ENCODE assay signal across 14 cellular contexts in the genomic region with DNA sequence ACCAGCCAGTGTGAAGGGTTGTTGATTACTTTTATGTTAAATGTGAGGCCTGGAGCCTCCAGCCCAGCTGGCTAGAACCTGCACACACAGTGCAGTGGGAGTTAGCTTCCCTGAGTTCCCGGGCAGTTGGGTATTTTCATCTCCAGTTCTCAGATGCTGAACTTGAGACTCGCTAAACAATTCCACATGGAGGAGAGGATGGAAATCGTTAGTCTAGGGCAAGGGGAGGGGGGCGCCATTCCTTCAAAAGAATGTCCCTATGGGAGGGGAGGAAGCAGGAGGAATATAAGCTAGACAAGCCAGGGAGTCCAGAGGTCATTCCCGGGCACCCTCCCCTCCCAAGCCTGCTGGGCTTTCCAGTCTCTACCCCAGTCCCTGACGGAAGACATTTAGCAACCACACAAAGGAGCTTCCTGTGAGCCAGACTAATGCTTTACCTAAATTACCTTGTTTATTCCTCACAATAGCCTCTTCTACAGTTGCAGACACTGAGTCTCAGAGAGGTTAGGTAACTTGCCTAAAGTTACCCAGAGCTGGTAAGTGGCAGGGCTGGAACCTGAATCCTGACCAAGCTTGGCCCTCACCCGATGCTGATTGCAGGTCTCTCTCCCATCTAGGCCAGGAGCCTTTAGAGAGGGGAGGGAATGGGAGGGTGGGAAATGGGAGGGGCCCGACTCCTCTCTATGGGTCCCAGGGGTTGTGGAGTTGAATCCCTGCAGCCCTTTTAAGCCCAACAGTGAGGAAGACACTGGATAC. TPM values are rescaled to one million over a fixed set of nuclear protein-coding genes. Genes with fewer than 3 reads are reported as not detected.
DNase-seq lines count a peak whose midpoint lies in the region; ATAC-seq and TF ChIP-seq lines count a peak whose summit lies in the region.
"Had no signal": no experiment of that assay in that cellular context is flagged by ENCODE, and none has a peak within 500 bp of the region (broad histone marks: within the 10 kb centered on the region; RNA-seq: fewer than 3 reads in every experiment).

No MANE protein-coding gene starts in this region.

- H3K4me3 Mint-ChIP-seq in activated naive CD8-positive, alpha-beta T cell treated with anti-CD3 and anti-CD28 coated beads, Interleukin-2, amount 10 ng/mL, durations not matched to agents 7 days and 5 days: peak overlapping the region; percentile 97
- H3K4me3 Mint-ChIP-seq in activated naive CD8-positive, alpha-beta T cell treated with anti-CD3 and anti-CD28 coated beads for 36 hours: no peak overlapping the region
- H3K4me3 Mint-ChIP-seq in chondrocyte (ENCODE audit: unreplicated experiment) (no peak overlapping the region), type B pancreatic cell (peak overlapping the region; percentile 91)

- peaks cover 0 to 3% (median 0%) of the 10 kb centered on the region in 4 donors for H3K9me3 ChIP-seq in right lobe of liver

- POLR2A ChIA-PET in activated naive CD8-positive, alpha-beta T cell treated with anti-CD3 and anti-CD28 coated beads, Interleukin-2, amount 10 ng/mL, durations not matched to agents 7 days and 5 days (lab: Charles Lee): interaction anchor here (1.1 to 1.8 kb wide), 2 partner anchors 9 to 25 kb away, joined by 3 to 7 read pairs; no protein-coding TSS in a partner anchor

- no peak for DNase-seq in activated naive CD8-positive, alpha-beta T cell treated with anti-CD3 and anti-CD28 coated beads, Interleukin-2, amount 10 ng/mL, durations not matched to agents 7 days and 5 days
- no peak for DNase-seq in activated naive CD8-positive, alpha-beta T cell treated with anti-CD3 and anti-CD28 coated beads for 36 hours
- DNase-seq in chondrocyte (ENCODE audit: low spot score) (peak; percentile 22), right lobe of liver (peak in 2 of 3 donors; percentile 76 to 80), type B pancreatic cell (ENCODE audit: extremely low spot score, unreplicated experiment) (no peak), NAMALWA (ENCODE audit: low spot score) (no peak), NOMO-1 treated with dmso at 0.1 percent for 144 hours (lab: John Stamatoyannopoulos, UW; ENCODE audit: unreplicated experiment) (no peak)
- DNase-seq: activated CD8-positive, alpha-beta memory T cell treated with anti-CD3 and anti-CD28 coated beads for 24 hours; adrenal gland; DMS79 treated with DMSO at 0.1 percent for 48 hours; stimulated activated naive CD4-positive, alpha-beta T cell treated with Interleukin-2 at 50 U/mL for 16 hours; T1000 had no signal

- peaks cover 24% of the 10 kb centered on the region for H3K36me3 Mint-ChIP-seq in activated naive CD8-positive, alpha-beta T cell treated with anti-CD3 and anti-CD28 coated beads, Interleukin-2, amount 10 ng/mL, durations not matched to agents 7 days and 5 days
- H3K36me3 Mint-ChIP-seq in activated naive CD8-positive, alpha-beta T cell treated with anti-CD3 and anti-CD28 coated beads for 36 hours: peaks cover 1% of the 10 kb centered on the region
- peaks cover 10% of the 10 kb centered on the region for H3K36me3 Mint-ChIP-seq in chondrocyte (ENCODE audit: low read depth)
- peaks cover 5% of the 10 kb centered on the region for H3K36me3 Mint-ChIP-seq in type B pancreatic cell

- no peaks in the 10 kb centered on the region for H3K27me3 ChIP-seq in right lobe of liver
- H3K27me3 ChIP-seq: adrenal gland had no signal

- peaks cover 0 to 36% (median 7%) of the 10 kb centered on the region in 4 donors for H3K4me1 ChIP-seq in right lobe of liver

- H3K27ac Mint-ChIP-seq in activated naive CD8-positive, alpha-beta T cell treated with anti-CD3 and anti-CD28 coated beads, Interleukin-2, amount 10 ng/mL, durations not matched to agents 7 days and 5 days: peak overlapping the region; percentile 37
- no peak overlapping the region for H3K27ac Mint-ChIP-seq in activated naive CD8-positive, alpha-beta T cell treated with anti-CD3 and anti-CD28 coated beads for 36 hours
- no peak overlapping the region for H3K27ac Mint-ChIP-seq in chondrocyte (ENCODE audit: unreplicated experiment)
- peak overlapping the region; percentile 79 for H3K27ac Mint-ChIP-seq in type B pancreatic cell

- H3K4me3 ChIP-seq in right lobe of liver: peak overlapping the region in 2 of 3 donors; percentile 90 to 94

- ATAC-seq in activated naive CD8-positive, alpha-beta T cell treated with anti-CD3 and anti-CD28 coated beads, Interleukin-2, amount 10 ng/mL, durations not matched to agents 7 days and 5 days (ENCODE audit: low read depth): no peak
- peak; percentile 7 to 38 (median 32) for ATAC-seq in right lobe of liver
- ATAC-seq in GM19395 (IDR thresholded peaks at IDR 0.05; ENCODE audit: unreplicated experiment): no peak

- peaks cover 0 to 16% (median 0%) of the 10 kb centered on the region in 4 donors for H3K36me3 ChIP-seq in right lobe of liver
- H3K36me3 ChIP-seq: adrenal gland, neutrophil had no signal

- intact Hi-C loops in right lobe of liver (cut with DNase I): no loop called here

- H3K9me3 Mint-ChIP-seq in activated naive CD8-positive, alpha-beta T cell treated with anti-CD3 and anti-CD28 coated beads, Interleukin-2, amount 10 ng/mL, durations not matched to agents 7 days and 5 days: peaks cover 9% of the 10 kb centered on the region
- H3K9me3 Mint-ChIP-seq in activated naive CD8-positive, alpha-beta T cell treated with anti-CD3 and anti-CD28 coated beads for 36 hours: peaks cover 13% of the 10 kb centered on the region
- H3K9me3 Mint-ChIP-seq in chondrocyte (ENCODE audit: low read depth) (peaks cover 13% of the 10 kb centered on the region), type B pancreatic cell (peaks cover 13% of the 10 kb centered on the region)

- peaks cover 47% of the 10 kb centered on the region for H3K27me3 Mint-ChIP-seq in activated naive CD8-positive, alpha-beta T cell treated with anti-CD3 and anti-CD28 coated beads, Interleukin-2, amount 10 ng/mL, durations not matched to agents 7 days and 5 days
- H3K27me3 Mint-ChIP-seq in activated naive CD8-positive, alpha-beta T cell treated with anti-CD3 and anti-CD28 coated beads for 36 hours: peaks cover 55% of the 10 kb centered on the region
- H3K27me3 Mint-ChIP-seq in chondrocyte (ENCODE audit: low read depth) (no peaks in the 10 kb centered on the region), type B pancreatic cell (no peaks in the 10 kb centered on the region)

- TF ChIP-seq POLR2A in right lobe of liver (IDR thresholded peaks at IDR 0.05): peak; percentile 17

- peak overlapping the region; percentile 3 to 100 (median 89) for H3K27ac ChIP-seq in right lobe of liver
- H3K27ac ChIP-seq: neutrophil had no signal

- peaks cover 19% of the 10 kb centered on the region for H3K4me1 Mint-ChIP-seq in activated naive CD8-positive, alpha-beta T cell treated with anti-CD3 and anti-CD28 coated beads, Interleukin-2, amount 10 ng/mL, durations not matched to agents 7 days and 5 days
- peaks cover 20% of the 10 kb centered on the region for H3K4me1 Mint-ChIP-seq in activated naive CD8-positive, alpha-beta T cell treated with anti-CD3 and anti-CD28 coated beads for 36 hours
- peaks cover 51% of the 10 kb centered on the region for H3K4me1 Mint-ChIP-seq in chondrocyte (ENCODE audit: low read depth)
- H3K4me1 Mint-ChIP-seq in type B pancreatic cell (ENCODE audit: unreplicated experiment): peaks cover 47% of the 10 kb centered on the region

- no peak for TF ChIP-seq CTCF in chondrocyte (IDR thresholded peaks at IDR 0.05)
- TF ChIP-seq CTCF in right lobe of liver (IDR thresholded peaks at IDR 0.05): no peak
- no peak for TF ChIP-seq CTCF in type B pancreatic cell (conservative IDR thresholded peaks at IDR 0.05)

- WGBS in right lobe of liver (ENCODE audit: insufficient coverage, low coverage, low lambda C conversion rate, missing lambda C conversion rate): 39% methylated on average over 7 of the region's 8 CpGs

RNA-seq across cellular contexts. Expression of a gene that starts 1.9 kb away (rescaled TPM):
- total RNA-seq in activated naive CD8-positive, alpha-beta T cell treated with anti-CD3 and anti-CD28 coated beads, Interleukin-2, amount 10 ng/mL, durations not matched to agents 7 days and 5 days: 1 to 10 TPM; 2.4 to 2.8 TPM
- 1 to 10 TPM; 2.7 to 3.7 TPM for total RNA-seq in activated naive CD8-positive, alpha-beta T cell treated with anti-CD3 and anti-CD28 coated beads for 36 hours
- total RNA-seq in chondrocyte (41.7 to 46.2 TPM (median 42.3 TPM) in 3 replicates), right lobe of liver (1,000 to 10,000 TPM in 1 of 6 experiments, 100 to 1,000 TPM in 4, 10 to 100 TPM in 1; 66.1 to 1,026 (median 278) TPM), type B pancreatic cell (ENCODE audit: low replicate concordance) (32.8 and 36.7 TPM in 2 replicates)

Comparison
In these comparisons a context has a peak if more than half of its experiments do, and no peak if none do; other contexts are left out.
1. H3K27ac Mint-ChIP-seq: peak in activated naive CD8-positive, alpha-beta T cell treated with anti-CD3 and anti-CD28 coated beads, Interleukin-2, amount 10 ng/mL, durations not matched to agents 7 days and 5 days (single experiment) and type B pancreatic cell (single experiment); none in activated naive CD8-positive, alpha-beta T cell treated with anti-CD3 and anti-CD28 coated beads for 36 hours (single experiment) and chondrocyte (single experiment).
2. H3K4me3 Mint-ChIP-seq: peak in activated naive CD8-positive, alpha-beta T cell treated with anti-CD3 and anti-CD28 coated beads, Interleukin-2, amount 10 ng/mL, durations not matched to agents 7 days and 5 days (single experiment) and type B pancreatic cell (single experiment); none in activated naive CD8-positive, alpha-beta T cell treated with anti-CD3 and anti-CD28 coated beads for 36 hours (single experiment) and chondrocyte (single experiment).
3. ATAC-seq: peak in right lobe of liver (4 of 4); none in activated naive CD8-positive, alpha-beta T cell treated with anti-CD3 and anti-CD28 coated beads, Interleukin-2, amount 10 ng/mL, durations not matched to agents 7 days and 5 days (single experiment) and GM19395 (single experiment).
4. DNase-seq: peak in chondrocyte (single experiment) and right lobe of liver (2 of 3); none in activated naive CD8-positive, alpha-beta T cell treated with anti-CD3 and anti-CD28 coated beads, Interleukin-2, amount 10 ng/mL, durations not matched to agents 7 days and 5 days (single experiment), activated naive CD8-positive, alpha-beta T cell treated with anti-CD3 and anti-CD28 coated beads for 36 hours (single experiment), type B pancreatic cell (single experiment), NAMALWA (single experiment) and NOMO-1 treated with dmso at 0.1 percent for 144 hours (single experiment).